In genomic region chr11:118167906-118168305, GRCh38 we compare ENCODE assay signal across 11 cellular contexts. TPM values are rescaled to one million over a fixed set of nuclear protein-coding genes. Genes with fewer than 3 reads are reported as not detected.
"Had no signal": no experiment of that assay in that cellular context is flagged by ENCODE, and none has a peak within 500 bp of the region (broad histone marks: within the 10 kb centered on the region; RNA-seq: fewer than 3 reads in every experiment).

No MANE protein-coding gene starts in this region.

- H3K4me3 ChIP-seq: GM23338, HAP-1 had no signal

- H3K4me2 ChIP-seq: GM23338 had no signal

- H3K9me3 ChIP-seq: HAP-1 had no signal

- DNase-seq: H7, HFFc6, KBM-7 had no signal

- FAIRE-seq: HepG2 had no signal

- H3K36me3 ChIP-seq: HAP-1 had no signal

- H2AFZ ChIP-seq: GM23338 had no signal

- H3K27ac ChIP-seq: HL-60 had no signal

- H3K4me1 ChIP-seq: HAP-1 had no signal

- ATAC-seq: GM23338, HCT116, HepG2 had no signal

RNA-seq across cellular contexts. Expression of gene SCN2B, which starts 8.5 kb away (rescaled TPM):
- total RNA-seq: H4, HFFc6, HT1080 had no signal
- polyA plus RNA-seq: GM23338, IgD-negative memory B cell had no signal

RNA-seq across cellular contexts. Expression of gene SCN4B, which starts 15.3 kb away (rescaled TPM):
- total RNA-seq: HT1080 had no signal
- polyA plus RNA-seq: IgD-negative memory B cell had no signal

RNA-seq across cellular contexts. Expression of gene JAML, which starts 56.9 kb away (rescaled TPM):
- total RNA-seq: H4, H7, HFFc6, HT1080 had no signal
